35 cellular contexts compared by ENCODE assay signal in the genomic region with DNA sequence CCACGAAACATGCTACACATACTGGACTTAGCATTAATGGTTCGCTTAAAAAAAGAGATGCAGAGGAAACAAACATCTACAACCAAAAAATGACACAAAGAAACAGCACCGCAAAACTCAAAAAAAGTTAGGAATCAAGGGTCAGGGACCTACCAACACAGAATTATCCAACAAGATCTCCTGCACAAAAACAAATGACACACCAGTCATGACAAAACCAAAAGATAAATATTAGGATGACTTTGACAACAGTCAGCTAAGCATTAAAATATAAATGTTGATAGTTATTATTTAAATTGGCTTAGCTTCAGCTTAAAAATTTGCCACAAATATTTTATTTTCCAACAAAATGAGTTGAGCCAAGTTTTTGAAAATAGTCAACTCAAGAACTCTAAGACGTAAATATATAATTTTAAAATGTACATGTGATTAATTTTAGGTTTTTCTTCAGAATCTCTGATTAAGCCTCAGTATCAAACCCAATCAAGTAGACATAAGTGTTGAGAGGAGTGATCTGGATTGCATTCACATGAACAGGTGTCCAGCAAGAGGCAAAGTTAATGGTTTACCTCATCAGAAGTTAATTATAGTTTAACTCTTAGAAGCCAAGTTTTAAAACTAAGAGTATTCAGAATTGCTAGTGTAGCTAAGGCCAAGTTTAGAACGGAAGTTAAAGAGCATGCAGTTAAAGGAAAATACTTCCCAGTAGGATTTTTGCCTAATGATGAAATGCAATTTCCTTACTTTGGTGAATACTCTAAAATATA.
A peak's percentile ranks its signal among the peaks of the same experiment; 100 is the strongest.
DNase-seq lines count a peak whose midpoint lies in the region; ATAC-seq, FAIRE-seq and TF ChIP-seq lines count a peak whose summit lies in the region.
"Had no signal": no experiment of that assay in that cellular context is flagged by ENCODE, and none has a peak within 500 bp of the region (broad histone marks: within the 10 kb centered on the region; RNA-seq: fewer than 3 reads in every experiment).

No MANE protein-coding gene starts in this region.

- H3K4me3 ChIP-seq in liver (ENCODE audit: low read depth in 1 of 3, low read length in 3 of 3) (no peak overlapping the region), small intestine (ENCODE audit: low read depth in 1 of 2, low read length in 2 of 2) (no peak overlapping the region), endodermal cell (ENCODE audit: low read length) (no peak overlapping the region)
- H3K4me3 ChIP-seq: BLaER1 treated with 17β-estradiol and CSF1 and Interleukin-3, amounts not matched to agents 10 nM and 100 nM; hepatocyte; left ventricle myocardium inferior; Peyer's patch; prostate gland; upper lobe of right lung had no signal

- TF ChIP-seq RAD21 in liver (IDR thresholded peaks at IDR 0.05): peak; percentile 14 to 39

- H3K4me1 Mint-ChIP-seq in HFFc6 (ENCODE audit: low read depth) (peaks cover 22% of the 10 kb centered on the region), endodermal cell (no peaks in the 10 kb centered on the region)
- H3K4me1 Mint-ChIP-seq: activated naive CD8-positive, alpha-beta T cell treated with anti-CD3 and anti-CD28 coated beads, Interleukin-2, amount 50 U/mL, for 24 hours; stimulated activated naive B cell treated with anti-CD40 and anti-IgM and Interleukin-4, amounts not matched to agents 10 μg/mL and 1 μg/mL and 100 μg/mL, for 72 hours had no signal

- no peaks in the 10 kb centered on the region for H3K9me3 Mint-ChIP-seq in HFFc6
- no peaks in the 10 kb centered on the region for H3K9me3 Mint-ChIP-seq in endodermal cell
- H3K9me3 Mint-ChIP-seq: activated naive CD8-positive, alpha-beta T cell treated with anti-CD3 and anti-CD28 coated beads, Interleukin-2, amount 50 U/mL, for 24 hours; stimulated activated naive B cell treated with anti-CD40 and anti-IgM and Interleukin-4, amounts not matched to agents 10 μg/mL and 1 μg/mL and 100 μg/mL, for 72 hours had no signal

- H3K27me3 Mint-ChIP-seq in HFFc6 (ENCODE audit: insufficient read depth): no peaks in the 10 kb centered on the region
- no peaks in the 10 kb centered on the region for H3K27me3 Mint-ChIP-seq in endodermal cell (ENCODE audit: insufficient read depth)
- H3K27me3 Mint-ChIP-seq: activated naive CD8-positive, alpha-beta T cell treated with anti-CD3 and anti-CD28 coated beads, Interleukin-2, amount 50 U/mL, for 24 hours; stimulated activated naive B cell treated with anti-CD40 and anti-IgM and Interleukin-4, amounts not matched to agents 10 μg/mL and 1 μg/mL and 100 μg/mL, for 72 hours; T-helper 17 cell had no signal

- H3K36me3 Mint-ChIP-seq in HFFc6 (ENCODE audit: low read depth) (peaks cover 18% of the 10 kb centered on the region), endodermal cell (ENCODE audit: low read depth) (peaks cover 37% of the 10 kb centered on the region)

- H3K4me1 ChIP-seq in liver (ENCODE audit: control insufficient read depth in 4 of 4, insufficient read depth in 4 of 4, low read length in 3 of 4) (peaks cover 0 to 10% (median 3%) of the 10 kb centered on the region in 4 donors), small intestine (ENCODE audit: control insufficient read depth in 2 of 2, insufficient read depth in 1 of 2, low read depth in 1 of 2, low read length in 1 of 2) (no peaks in the 10 kb centered on the region), endodermal cell (ENCODE audit: control insufficient read depth, insufficient read depth, low read length) (no peaks in the 10 kb centered on the region)
- H3K4me1 ChIP-seq: BLaER1 treated with 17β-estradiol and CSF1 and Interleukin-3, amounts not matched to agents 10 nM and 100 nM; foreskin keratinocyte; left ventricle myocardium inferior; Peyer's patch; prostate gland; upper lobe of right lung had no signal

- 35% methylated on average over 5 of the region's 5 CpGs for WGBS in liver
- 57 to 63% (median 59%) methylated on average over 5 of the region's 5 CpGs for WGBS in small intestine, 3 donors
- WGBS in endodermal cell (ENCODE audit: insufficient coverage in 1 of 2, insufficient read length in 1 of 2), 2 experiments: 95% methylated on average over 4 of the region's 5 CpGs; no CpG with 5 or more reads in 1 of the 2 experiments

- peak; percentile 41 for FAIRE-seq in small intestine (lab: Jason Lieb, UNC)
- FAIRE-seq: GM19239 had no signal

- H3K27ac ChIP-seq in liver (ENCODE audit: low read depth in 1 of 2, low read length in 2 of 2): peak overlapping the region; percentile 54 to 70
- H3K27ac ChIP-seq in small intestine (ENCODE audit: low read depth in 1 of 2, low read length in 1 of 2): no peak overlapping the region
- no peak overlapping the region for H3K27ac ChIP-seq in endodermal cell (ENCODE audit: low read depth, low read length)
- H3K27ac ChIP-seq: BLaER1 treated with 17β-estradiol and CSF1 and Interleukin-3, amounts not matched to agents 10 nM and 100 nM; foreskin keratinocyte; hepatocyte; KMS-11; left ventricle myocardium inferior; neutrophil; Peyer's patch; prostate gland; upper lobe of right lung had no signal

- H3K27me3 ChIP-seq in liver (ENCODE audit: control insufficient read depth in 4 of 4, insufficient read depth in 4 of 4, low read length in 3 of 4): no peaks in the 10 kb centered on the region
- no peaks in the 10 kb centered on the region for H3K27me3 ChIP-seq in small intestine (ENCODE audit: control insufficient read depth in 2 of 2, insufficient read depth in 2 of 2, low read length in 2 of 2)
- H3K27me3 ChIP-seq in endodermal cell (ENCODE audit: control insufficient read depth, insufficient read depth, low read length, poor library complexity, severe bottlenecking): no peaks in the 10 kb centered on the region
- H3K27me3 ChIP-seq: BLaER1 treated with 17β-estradiol and CSF1 and Interleukin-3, amounts not matched to agents 10 nM and 100 nM; foreskin keratinocyte; hepatocyte; neutrophil; Peyer's patch; upper lobe of right lung had no signal

- ATAC-seq in GM18520 (IDR thresholded peaks at IDR 0.05; ENCODE audit: unreplicated experiment): no peak
- ATAC-seq: activated CD4-positive, CD25-positive, alpha-beta regulatory T cell treated with anti-CD3 and anti-CD28 coated beads, Interleukin-2, amount 50 U/mL, for 24 hours; activated naive CD8-positive, alpha-beta T cell treated with anti-CD3 and anti-CD28 coated beads, Interleukin-2, amount 50 U/mL, for 24 hours; esophagus mucosa; foreskin keratinocyte; stimulated activated naive B cell treated with anti-CD40 and anti-IgM and Interleukin-4, amounts not matched to agents 10 μg/mL and 1 μg/mL and 100 μg/mL, for 72 hours; T-helper 17 cell; upper lobe of right lung had no signal

- peaks cover 2 to 13% (median 5%) of the 10 kb centered on the region in 4 donors for H3K36me3 ChIP-seq in liver (ENCODE audit: control insufficient read depth in 4 of 4, insufficient read depth in 3 of 4, low read depth in 1 of 4, low read length in 3 of 4)
- peaks cover 7 to 9% of the 10 kb centered on the region in 2 donors for H3K36me3 ChIP-seq in small intestine (ENCODE audit: control insufficient read depth in 2 of 2, insufficient read depth in 2 of 2, low read length in 2 of 2)
- H3K36me3 ChIP-seq in endodermal cell (ENCODE audit: control insufficient read depth, insufficient read depth, low read length): peaks cover 34% of the 10 kb centered on the region
- H3K36me3 ChIP-seq: prostate gland had no signal

- TF ChIP-seq CTCF in HFFc6 (IDR thresholded peaks at IDR 0.05) (no peak), liver (IDR thresholded peaks at IDR 0.05; ENCODE audit: low read depth, low read length, missing input control) (no peak), endodermal cell (conservative IDR thresholded peaks at IDR 0.05) (no peak)

- H3K9ac ChIP-seq in liver (ENCODE audit: low read depth in 1 of 2, low read length in 2 of 2): no peak overlapping the region
- H3K9ac ChIP-seq in endodermal cell (ENCODE audit: extremely low read depth, low read length, poor library complexity, severe bottlenecking): no peak overlapping the region
- H3K9ac ChIP-seq: BLaER1 treated with 17β-estradiol and CSF1 and Interleukin-3, amounts not matched to agents 10 nM and 100 nM; KMS-11 had no signal

- H3K4me3 Mint-ChIP-seq in HFFc6: no peak overlapping the region
- H3K4me3 Mint-ChIP-seq in endodermal cell: no peak overlapping the region
- H3K4me3 Mint-ChIP-seq: activated naive CD8-positive, alpha-beta T cell treated with anti-CD3 and anti-CD28 coated beads, Interleukin-2, amount 50 U/mL, for 24 hours; stimulated activated naive B cell treated with anti-CD40 and anti-IgM and Interleukin-4, amounts not matched to agents 10 μg/mL and 1 μg/mL and 100 μg/mL, for 72 hours; T-helper 17 cell had no signal

- H3K27ac Mint-ChIP-seq in HFFc6: peak overlapping the region; percentile 14; the same call in 1 of the 2 replicates
- H3K27ac Mint-ChIP-seq in endodermal cell: no peak overlapping the region
- H3K27ac Mint-ChIP-seq: activated naive CD8-positive, alpha-beta T cell treated with anti-CD3 and anti-CD28 coated beads, Interleukin-2, amount 50 U/mL, for 24 hours; stimulated activated naive B cell treated with anti-CD40 and anti-IgM and Interleukin-4, amounts not matched to agents 10 μg/mL and 1 μg/mL and 100 μg/mL, for 72 hours; T-helper 17 cell had no signal

- DNase-seq in HFFc6: no peak
- peak; percentile 2 for DNase-seq in fibroblast of gingiva (ENCODE audit: low read depth)
- peak; percentile 42 for DNase-seq in small intestine
- DNase-seq in endodermal cell: no peak
- DNase-seq in CD1c-positive myeloid dendritic cell (ENCODE audit: extremely low spot score): no peak
- DNase-seq in NCI-H510A (lab: John Stamatoyannopoulos, UW): no peak
- DNase-seq: activated CD4-positive, alpha-beta T cell treated with anti-CD3 and anti-CD28 coated beads, Interleukin-2, amount 50 U/mL, for 48 hours; activated gamma-delta T cell treated with Interleukin-2 at 50 U/mL for 16 hours; activated naive CD8-positive, alpha-beta T cell treated with anti-CD3 and anti-CD28 coated beads, Interleukin-2, amount 50 U/mL, for 24 hours; activated T-cell treated with anti-CD3 and anti-CD28 coated beads, Interleukin-2, amount 50 U/mL, for 48 hours; central memory CD4-positive, alpha-beta T cell; cortex of kidney; foreskin keratinocyte; GOT3; left ventricle myocardium inferior; MM.1S; NCI-H2029; NCI-H226; NCI-H748 treated with DMSO at 0.1 percent for 48 hours; Peyer's patch; SHP77; stimulated activated naive B cell treated with anti-CD40 and anti-IgM and Interleukin-4, amounts not matched to agents 10 μg/mL and 1 μg/mL and 100 μg/mL, for 72 hours; substantia nigra; T-helper 17 cell; upper lobe of right lung had no signal

- H3K9me3 ChIP-seq in liver (ENCODE audit: control insufficient read depth in 4 of 4, low read length in 3 of 4) (no peaks in the 10 kb centered on the region), small intestine (ENCODE audit: control insufficient read depth, low read depth) (no peaks in the 10 kb centered on the region), endodermal cell (ENCODE audit: control insufficient read depth, low read length) (no peaks in the 10 kb centered on the region)
- H3K9me3 ChIP-seq: BLaER1 treated with 17β-estradiol and CSF1 and Interleukin-3, amounts not matched to agents 10 nM and 100 nM; left ventricle myocardium inferior; neutrophil; Peyer's patch; prostate gland; upper lobe of right lung had no signal

TF ChIP-seq in liver, 16 proteins besides CTCF, POLR2A, EP300 and RAD21 (continues in another document):
- peak in 1 of 2 donors; percentile 21 for TF ChIP-seq HNF4A (conservative IDR thresholded peaks at IDR 0.05)
- TF ChIP-seq FOXA2 (IDR thresholded peaks at IDR 0.05): no peak
- no peak for TF ChIP-seq YY1 (IDR thresholded peaks at IDR 0.05)
- no peak for TF ChIP-seq NR2F2 (IDR thresholded peaks at IDR 0.05)

Comparison
In these comparisons a context has a peak if more than half of its experiments do, and no peak if none do; other contexts are left out.
1. DNase-seq: peak in fibroblast of gingiva (single experiment) and small intestine (single experiment); none in HFFc6 (single experiment), endodermal cell (single experiment), CD1c-positive myeloid dendritic cell (single experiment) and NCI-H510A (single experiment).
2. H3K27ac ChIP-seq: peak in liver (2 of 2); none in small intestine (0 of 2) and endodermal cell (single experiment).